ENCODE assay signal across 8 cellular contexts in the genomic region with DNA sequence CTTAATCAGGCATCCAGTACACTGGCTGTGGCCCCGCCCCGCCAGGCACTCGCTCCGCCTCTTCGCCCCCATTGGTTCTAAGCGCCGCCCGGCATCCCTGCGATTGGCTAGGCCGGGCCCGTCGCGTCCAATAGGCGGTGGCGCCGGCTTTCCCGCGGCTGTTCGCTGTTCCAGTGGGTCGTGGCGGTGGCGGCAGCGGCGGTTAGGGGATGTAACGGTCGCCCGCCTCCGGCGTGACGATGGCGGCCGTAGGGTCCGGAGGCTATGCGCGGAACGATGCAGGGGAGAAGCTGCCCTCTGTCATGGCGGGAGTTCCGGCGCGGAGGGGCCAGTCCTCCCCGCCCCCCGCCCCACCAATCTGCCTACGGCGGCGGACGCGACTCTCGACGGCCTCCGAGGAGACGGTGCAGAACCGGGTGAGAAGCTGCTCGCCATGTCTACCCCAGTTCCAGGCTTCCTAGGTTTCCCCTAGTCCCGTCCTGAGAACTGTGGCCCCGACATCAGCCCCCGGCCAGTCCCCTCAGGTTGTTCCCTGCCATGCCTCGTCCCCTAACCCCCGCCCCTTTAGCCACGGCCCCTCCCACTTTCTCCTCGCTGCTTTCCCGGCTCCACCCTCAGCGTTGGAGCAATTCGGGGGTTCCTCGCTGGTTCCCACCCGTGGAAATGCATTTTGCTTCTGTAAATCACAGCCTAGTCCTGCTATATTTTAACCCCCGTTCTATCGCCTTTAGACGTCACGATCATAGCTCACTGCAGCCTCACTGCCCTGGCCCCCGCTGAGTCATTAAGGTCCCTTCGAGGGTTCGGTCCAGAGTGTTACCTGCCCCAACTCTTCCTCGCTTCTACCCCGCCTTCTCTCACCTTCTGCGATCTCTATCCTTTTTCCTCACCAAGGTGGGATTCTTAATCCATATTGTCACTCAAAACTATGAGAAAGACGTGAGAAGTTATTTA. TPM values are rescaled to one million over a fixed set of nuclear protein-coding genes. Genes with fewer than 3 reads are reported as not detected.
DNase-seq lines count a peak whose midpoint lies in the region; ATAC-seq and TF ChIP-seq lines count a peak whose summit lies in the region.

A gene (plus strand): TSS at position 165 of the 954 bp plus-strand sequence. CDS start 75 bp downstream, at position 240.

- TF ChIP-seq EP300 in gastroesophageal sphincter (IDR thresholded peaks at IDR 0.05) = no peak

- WGBS in gastroesophageal sphincter (ENCODE audit: low coverage in 1 of 2), 2 donors = 0 to 1% methylated on average over 12 to 24 of the region's 76 CpGs
- WGBS in thyroid gland, 2 donors = 1 to 3% methylated on average over 23 to 36 of the region's 76 CpGs

- H3K4me3 ChIP-seq in HFF-Myc (replicated peaks; ENCODE audit: low read depth, low read length) (peak within 1 kb of the TSS; percentile 72), SJSA1 (peak within 1 kb of the TSS; percentile 68), gastroesophageal sphincter (peak within 1 kb of the TSS; percentile 63 to 72), thyroid gland (replicated peaks in 1 of 3) (peak within 1 kb of the TSS; percentile 39 to 73 (median 50))

- TF ChIP-seq CTCF in HFF-Myc (IDR thresholded peaks at IDR 0.05; ENCODE audit: low read depth, low read length, missing control alignments) = no peak
- TF ChIP-seq CTCF in gastroesophageal sphincter (IDR thresholded peaks at IDR 0.05) = no peak
- no peak for TF ChIP-seq CTCF in omental fat pad (IDR thresholded peaks at IDR 0.05)
- peak in 1 of 6 experiments; percentile 3 for TF ChIP-seq CTCF in thyroid gland (IDR thresholded peaks at IDR 0.05)

- H3K4me1 ChIP-seq in SJSA1 (replicated peaks) = peaks cover 9% of the 10 kb centered on the region
- H3K4me1 ChIP-seq in gastroesophageal sphincter = peaks cover 0 to 34% (median 5%) of the 10 kb centered on the region in 3 donors
- H3K4me1 ChIP-seq in thyroid gland = peaks cover 6 to 8% of the 10 kb centered on the region in 2 donors

- peak within 1 kb of the TSS; percentile 91 for H3K27ac ChIP-seq in SJSA1
- peak within 1 kb of the TSS; percentile 62 to 97 (median 94) for H3K27ac ChIP-seq in gastroesophageal sphincter
- H3K27ac ChIP-seq in thyroid gland = peak within 1 kb of the TSS; percentile 89 to 96 (median 91)

- H3K27me3 ChIP-seq in SJSA1 (replicated peaks) (no peaks in the 10 kb centered on the region), gastroesophageal sphincter (no peaks in the 10 kb centered on the region), thyroid gland (no peaks in the 10 kb centered on the region)

- TF ChIP-seq POLR2A in gastroesophageal sphincter (IDR thresholded peaks at IDR 0.05) (no peak), thyroid gland (IDR thresholded peaks at IDR 0.05) (no peak)

- H3K36me3 ChIP-seq in SJSA1 (peaks cover 38% of the 10 kb centered on the region), gastroesophageal sphincter (no peaks in the 10 kb centered on the region), thyroid gland (no peaks in the 10 kb centered on the region)

- peak; percentile 99 for DNase-seq in GM03348 (ENCODE audit: low spot score)
- DNase-seq in HFF-Myc (ENCODE audit: extremely low read depth, low read depth) = no peak
- DNase-seq in NAMALWA (ENCODE audit: low spot score) = peak; percentile 94
- peak in 1 of 2 experiments; percentile 95 for DNase-seq in SJSA1 (ENCODE audit: low read depth in 1 of 2, low spot score in 2 of 2)
- peak; percentile 92 for DNase-seq in activated gamma-delta T cell treated with anti-CD3 and anti-CD28 coated beads, Interleukin-2, amount 50 U/mL, for 16 hours (ENCODE audit: low read depth)
- DNase-seq in omental fat pad (ENCODE audit: low spot score) = peak; percentile 84
- DNase-seq in thyroid gland = peak; percentile 92 to 93

- intact Hi-C loops in thyroid gland (cut with DNase I) = loop anchor here (5.0 kb wide), 2 partner anchors 43 to 57 kb away; a partner anchor contains a TSS

- peak; percentile 88 for ATAC-seq in gastroesophageal sphincter
- ATAC-seq in omental fat pad (ENCODE audit: low FRiP score) = peak; percentile 86

- H3K9me3 ChIP-seq in SJSA1 (replicated peaks) (no peaks in the 10 kb centered on the region), gastroesophageal sphincter (no peaks in the 10 kb centered on the region), thyroid gland (no peaks in the 10 kb centered on the region)

RNA-seq across cellular contexts. Expression of the gene that starts here (rescaled TPM):
- 21.4 and 23.3 TPM in 2 replicates for total RNA-seq in SJSA1 (2014; rRNA removed; shearing (Covaris generic))
- total RNA-seq in gastroesophageal sphincter (under 1 TPM; 0.17 to 0.62 (median 0.29) TPM), omental fat pad (under 1 TPM; 0.31 to 0.95 (median 0.69) TPM), thyroid gland (1 to 10 TPM in 1 of 4 donors, under 1 TPM in 3; 0.78 to 1.8 (median 0.84) TPM)

Comparison
In these comparisons a context has a peak if more than half of its experiments do, and no peak if none do; other contexts are left out.
1. Peak in ATAC-seq, H3K4me3 ChIP-seq and H3K27ac ChIP-seq in gastroesophageal sphincter; RNA of the gene not detected or under 1 TPM.
2. Peak in DNase-seq and ATAC-seq in omental fat pad; RNA of the gene not detected or under 1 TPM.